Comparison of ENCODE assay signal across 24 cellular contexts in genomic region chr1:84859866-84860265, GRCh38. TPM values are rescaled to one million over a fixed set of nuclear protein-coding genes. Genes with fewer than 3 reads are reported as not detected.
"Had no signal": no experiment of that assay in that cellular context is flagged by ENCODE, and none has a peak within 500 bp of the region (broad histone marks: within the 10 kb centered on the region; RNA-seq: fewer than 3 reads in every experiment).

No MANE protein-coding gene starts in this region.

- H3K4me3 ChIP-seq: adrenal gland, breast epithelium, Peyer's patch had no signal

- H3K27me3 Mint-ChIP-seq: activated CD8-positive, alpha-beta T cell treated with anti-CD3 and anti-CD28 coated beads for 36 hours; activated naive CD4-positive, alpha-beta T cell treated with anti-CD3 and anti-CD28 coated beads, Interleukin-2, amount 10 ng/mL, durations not matched to agents 7 days and 5 days; activated naive CD8-positive, alpha-beta T cell treated with anti-CD3 and anti-CD28 coated beads for 36 hours had no signal

- H3K36me3 ChIP-seq: adrenal gland, breast epithelium, Peyer's patch had no signal

- H3K4me1 ChIP-seq: adrenal gland, breast epithelium, Peyer's patch had no signal

- DNase-seq: activated CD4-positive, alpha-beta T cell treated with anti-CD3 and anti-CD28 coated beads for 4 hours; activated CD8-positive, alpha-beta memory T cell treated with anti-CD3 and anti-CD28 coated beads, Interleukin-2, amount 50 U/mL, for 4 hours; activated CD8-positive, alpha-beta T cell treated with anti-CD3 and anti-CD28 coated beads for 36 hours; activated gamma-delta T cell treated with Interleukin-2 at 50 U/mL for 16 hours; activated naive CD4-positive, alpha-beta T cell treated with anti-CD3 and anti-CD28 coated beads, Interleukin-2, amount 10 ng/mL, durations not matched to agents 7 days and 5 days; activated naive CD8-positive, alpha-beta T cell treated with anti-CD3 and anti-CD28 coated beads for 36 hours; activated T-cell treated with anti-CD3 and anti-CD28 coated beads, Interleukin-2, amount 50 U/mL, for 72 hours; adrenal gland; anterior cingulate cortex; central memory CD4-positive, alpha-beta T cell; KG1; NCI-H1105 treated with DMSO at 0.1 percent for 48 hours; NCI-H1436 treated with DMSO at 0.1 percent for 48 hours; NCI-H187; NCI-H2081; NCI-H510A treated with DMSO at 0.1 percent for 48 hours; NCI-H69; Peyer's patch; SHP77 treated with DMSO at 0.1 percent for 48 hours had no signal

- H3K9me3 Mint-ChIP-seq: activated CD8-positive, alpha-beta T cell treated with anti-CD3 and anti-CD28 coated beads for 36 hours; activated naive CD8-positive, alpha-beta T cell treated with anti-CD3 and anti-CD28 coated beads for 36 hours; activated T-helper 2 cell treated with anti-CD3 and anti-CD28 coated beads, Interferon-gamma antibody, Interleukin-2, Interleukin-4, amounts not matched to agents 10 μg/mL and 5 μg/mL and 100 μg/mL, durations not matched to agents 14 hours and 24 hours and 36 hours; T-helper 1 cell treated with Interleukin-12 subunit alpha and Interleukin-12 subunit beta and Interleukin-4 antibody, amounts not matched to agents 30 μg/mL and 1 μg/mL, for 36 hours had no signal

- H3K27me3 ChIP-seq: adrenal gland, breast epithelium, Peyer's patch had no signal

- H3K27ac Mint-ChIP-seq: activated CD8-positive, alpha-beta T cell treated with anti-CD3 and anti-CD28 coated beads for 36 hours; activated naive CD8-positive, alpha-beta T cell treated with anti-CD3 and anti-CD28 coated beads for 36 hours; activated T-cell treated with anti-CD3 and anti-CD28 coated beads, Interleukin-2, amount 50 U/mL, for 72 hours; activated T-helper 2 cell treated with anti-CD3 and anti-CD28 coated beads, Interferon-gamma antibody, Interleukin-2, Interleukin-4, amounts not matched to agents 10 μg/mL and 5 μg/mL and 100 μg/mL, durations not matched to agents 14 hours and 24 hours and 36 hours; T-helper 1 cell treated with Interleukin-12 subunit alpha and Interleukin-12 subunit beta and Interleukin-4 antibody, amounts not matched to agents 30 μg/mL and 1 μg/mL, for 36 hours had no signal

- ATAC-seq: activated CD4-positive, CD25-positive, alpha-beta regulatory T cell treated with anti-CD3 and anti-CD28 coated beads, Interleukin-2, amount 50 U/mL, for 24 hours; activated CD8-positive, alpha-beta T cell treated with anti-CD3 and anti-CD28 coated beads for 36 hours; activated T-cell treated with anti-CD3 and anti-CD28 coated beads, Interleukin-2, amount 50 U/mL, for 72 hours had no signal

- H3K4me3 Mint-ChIP-seq: activated CD8-positive, alpha-beta T cell treated with anti-CD3 and anti-CD28 coated beads for 36 hours; activated naive CD4-positive, alpha-beta T cell treated with anti-CD3 and anti-CD28 coated beads, Interleukin-2, amount 10 ng/mL, durations not matched to agents 7 days and 5 days; activated naive CD8-positive, alpha-beta T cell treated with anti-CD3 and anti-CD28 coated beads for 36 hours; activated T-cell treated with anti-CD3 and anti-CD28 coated beads, Interleukin-2, amount 50 U/mL, for 72 hours had no signal

- H3K27ac ChIP-seq: adrenal gland, breast epithelium, Peyer's patch had no signal

- H3K9me3 ChIP-seq: adrenal gland, breast epithelium, Peyer's patch had no signal

RNA-seq across cellular contexts. Expression of gene LPAR3, which starts 33.1 kb away (rescaled TPM):
- total RNA-seq: activated T-helper 2 cell treated with anti-CD3 and anti-CD28 coated beads, Interferon-gamma antibody, Interleukin-2, Interleukin-4, amounts not matched to agents 10 μg/mL and 5 μg/mL and 100 μg/mL, durations not matched to agents 14 hours and 24 hours and 36 hours; LHCN-M2 had no signal
